In genomic region chr11:69680688-69681087, GRCh38 we compare ENCODE assay signal across 1 cellular context.
TF ChIP-seq lines count a peak whose summit lies in the region.

No MANE protein-coding gene starts in this region.

TF ChIP-seq in K562, 482 proteins besides CTCF, POLR2A, EP300 and RAD21:
- TF ChIP-seq SMARCA5 (IDR thresholded peaks at IDR 0.05) = no peak
- TF ChIP-seq OTX1 (CRISPR knock-in tag; IDR thresholded peaks at IDR 0.05) = 0 out of 2 replicates have a peak, but pooled peaks have one; percentile 13
- TF ChIP-seq PHB2 (IDR thresholded peaks at IDR 0.05; ENCODE audit: low read depth) = no peak
- TF ChIP-seq TRIM24 (IDR thresholded peaks at IDR 0.05) = 0 out of 4 replicates have a peak, but pooled peaks of 1 of the 2 experiments have one; percentile 17
- 0 out of 2 replicates have a peak, but pooled peaks have one; percentile 58 for TF ChIP-seq MCM3 (IDR thresholded peaks at IDR 0.05)
- TF ChIP-seq ADNP (tag; IDR thresholded peaks at IDR 0.05) = no peak
- TF ChIP-seq, protein P1, sequence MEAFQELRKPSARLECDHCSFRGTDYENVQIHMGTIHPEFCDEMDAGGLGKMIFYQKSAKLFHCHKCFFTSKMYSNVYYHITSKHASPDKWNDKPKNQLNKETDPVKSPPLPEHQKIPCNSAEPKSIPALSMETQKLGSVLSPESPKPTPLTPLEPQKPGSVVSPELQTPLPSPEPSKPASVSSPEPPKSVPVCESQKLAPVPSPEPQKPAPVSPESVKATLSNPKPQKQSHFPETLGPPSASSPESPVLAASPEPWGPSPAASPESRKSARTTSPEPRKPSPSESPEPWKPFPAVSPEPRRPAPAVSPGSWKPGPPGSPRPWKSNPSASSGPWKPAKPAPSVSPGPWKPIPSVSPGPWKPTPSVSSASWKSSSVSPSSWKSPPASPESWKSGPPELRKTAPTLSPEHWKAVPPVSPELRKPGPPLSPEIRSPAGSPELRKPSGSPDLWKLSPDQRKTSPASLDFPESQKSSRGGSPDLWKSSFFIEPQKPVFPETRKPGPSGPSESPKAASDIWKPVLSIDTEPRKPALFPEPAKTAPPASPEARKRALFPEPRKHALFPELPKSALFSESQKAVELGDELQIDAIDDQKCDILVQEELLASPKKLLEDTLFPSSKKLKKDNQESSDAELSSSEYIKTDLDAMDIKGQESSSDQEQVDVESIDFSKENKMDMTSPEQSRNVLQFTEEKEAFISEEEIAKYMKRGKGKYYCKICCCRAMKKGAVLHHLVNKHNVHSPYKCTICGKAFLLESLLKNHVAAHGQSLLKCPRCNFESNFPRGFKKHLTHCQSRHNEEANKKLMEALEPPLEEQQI (IDR thresholded peaks at IDR 0.05) = no peak
- TF ChIP-seq TCF15 (CRISPR knock-in tag; IDR thresholded peaks at IDR 0.05) = no peak
- TF ChIP-seq ELF4 (CRISPR knock-in tag; IDR thresholded peaks at IDR 0.05) = 0 out of 2 replicates have a peak, but pooled peaks have one; percentile 24
- TF ChIP-seq, protein P2, sequence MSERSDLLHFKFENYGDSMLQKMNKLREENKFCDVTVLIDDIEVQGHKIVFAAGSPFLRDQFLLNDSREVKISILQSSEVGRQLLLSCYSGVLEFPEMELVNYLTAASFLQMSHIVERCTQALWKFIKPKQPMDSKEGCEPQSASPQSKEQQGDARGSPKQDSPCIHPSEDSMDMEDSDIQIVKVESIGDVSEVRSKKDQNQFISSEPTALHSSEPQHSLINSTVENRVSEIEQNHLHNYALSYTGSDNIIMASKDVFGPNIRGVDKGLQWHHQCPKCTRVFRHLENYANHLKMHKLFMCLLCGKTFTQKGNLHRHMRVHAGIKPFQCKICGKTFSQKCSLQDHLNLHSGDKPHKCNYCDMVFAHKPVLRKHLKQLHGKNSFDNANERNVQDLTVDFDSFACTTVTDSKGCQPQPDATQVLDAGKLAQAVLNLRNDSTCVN (CRISPR knock-in tag; IDR thresholded peaks at IDR 0.05) = 0 out of 2 replicates have a peak, but pooled peaks have one; percentile 41
- TF ChIP-seq HDAC1 (IDR thresholded peaks at IDR 0.05) = no peak
- no peak for TF ChIP-seq ZNF551 (CRISPR knock-in tag; IDR thresholded peaks at IDR 0.05)
- TF ChIP-seq ZFP1 (CRISPR knock-in tag; IDR thresholded peaks at IDR 0.05) = no peak
- TF ChIP-seq, protein P3, sequence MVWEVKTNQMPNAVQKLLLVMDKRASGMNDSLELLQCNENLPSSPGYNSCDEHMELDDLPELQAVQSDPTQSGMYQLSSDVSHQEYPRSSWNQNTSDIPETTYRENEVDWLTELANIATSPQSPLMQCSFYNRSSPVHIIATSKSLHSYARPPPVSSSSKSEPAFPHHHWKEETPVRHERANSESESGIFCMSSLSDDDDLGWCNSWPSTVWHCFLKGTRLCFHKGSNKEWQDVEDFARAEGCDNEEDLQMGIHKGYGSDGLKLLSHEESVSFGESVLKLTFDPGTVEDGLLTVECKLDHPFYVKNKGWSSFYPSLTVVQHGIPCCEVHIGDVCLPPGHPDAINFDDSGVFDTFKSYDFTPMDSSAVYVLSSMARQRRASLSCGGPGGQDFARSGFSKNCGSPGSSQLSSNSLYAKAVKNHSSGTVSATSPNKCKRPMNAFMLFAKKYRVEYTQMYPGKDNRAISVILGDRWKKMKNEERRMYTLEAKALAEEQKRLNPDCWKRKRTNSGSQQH (CRISPR knock-in tag; IDR thresholded peaks at IDR 0.05) = 0 out of 2 replicates have a peak, but pooled peaks have one; percentile 32
- 0 out of 2 replicates have a peak, but pooled peaks have one; percentile 15 for TF ChIP-seq THRB (CRISPR knock-in tag; conservative IDR thresholded peaks at IDR 0.05)
- no peak for TF ChIP-seq SREBF2 (CRISPR knock-in tag; IDR thresholded peaks at IDR 0.05)
